ENCODE assay signal across 34 cellular contexts in genomic region chr2:2822143-2822542, GRCh38.
DNase-seq lines count a peak whose midpoint lies in the region; ATAC-seq, FAIRE-seq and TF ChIP-seq lines count a peak whose summit lies in the region.
"Had no signal": no experiment of that assay in that cellular context is flagged by ENCODE, and none has a peak within 500 bp of the region (broad histone marks: within the 10 kb centered on the region; RNA-seq: fewer than 3 reads in every experiment).

No MANE protein-coding gene starts in this region.

- H3K4me1 ChIP-seq in HepG2 (ENCODE audit: insufficient read depth, low read length) (no peaks in the 10 kb centered on the region), right lobe of liver (no peaks in the 10 kb centered on the region), A549 (no peaks in the 10 kb centered on the region), IMR-90 (ENCODE audit: control insufficient read depth, insufficient read depth, low read length) (no peaks in the 10 kb centered on the region), K562 (replicated peaks in 1 of 2; ENCODE audit: control insufficient read depth in 2 of 2, insufficient read depth in 2 of 2, low read length in 2 of 2) (no peaks in the 10 kb centered on the region)
- H3K4me1 ChIP-seq: BE2C, Caco-2 had no signal

- 7% methylated on average over 1 of the region's 1 CpG for WGBS in HepG2 (ENCODE audit: low lambda C conversion rate)
- 58% methylated on average over 1 of the region's 1 CpG for WGBS in right lobe of liver (ENCODE audit: insufficient coverage, low coverage, low lambda C conversion rate, missing lambda C conversion rate)
- 2% methylated on average over 1 of the region's 1 CpG for WGBS in A549 (ENCODE audit: missing lambda C conversion rate)
- whole genome bisulfite sequencing in IMR-90 (ENCODE audit: extremely low coverage in 2 of 2, insufficient read length in 1 of 2), 2 experiments, result no CpG with 5 or more reads among the region's 1 CpG
- WGBS in K562 (ENCODE audit: insufficient coverage, low coverage, missing lambda C conversion rate), result 0% methylated on average over 1 of the region's 1 CpG

- H3K27ac ChIP-seq in HepG2 (ENCODE audit: extremely low read length, insufficient read depth, low read length), result no peak overlapping the region
- no peak overlapping the region for H3K27ac ChIP-seq in right lobe of liver
- no peak overlapping the region for H3K27ac ChIP-seq in A549
- no peak overlapping the region for H3K27ac ChIP-seq in IMR-90 (ENCODE audit: insufficient read depth, low read length)
- H3K27ac ChIP-seq in K562 (ENCODE audit: extremely low read depth, low read depth, low read length), result no peak overlapping the region
- H3K27ac ChIP-seq: 22Rv1; BLaER1; BLaER1 treated with 17β-estradiol and CSF1 and Interleukin-3, amounts not matched to agents 10 nM and 100 nM; C4-2B had no signal

- H3K9me1 ChIP-seq in IMR-90 (ENCODE audit: insufficient read depth, low read length) (no peaks in the 10 kb centered on the region), K562 (ENCODE audit: control insufficient read depth, insufficient read depth, low read length) (no peaks in the 10 kb centered on the region)

- no peak overlapping the region for H2AK9ac ChIP-seq in IMR-90 (replicated peaks; ENCODE audit: low read depth, low read length, poor library complexity)

- H4K20me1 ChIP-seq in HepG2 (ENCODE audit: insufficient read depth, low read length) (no peaks in the 10 kb centered on the region), IMR-90 (ENCODE audit: insufficient read depth, low read length) (no peaks in the 10 kb centered on the region), K562 (replicated peaks; ENCODE audit: control insufficient read depth, insufficient read depth, low read length) (no peaks in the 10 kb centered on the region)
- H4K20me1 ChIP-seq: BLaER1; BLaER1 treated with 17β-estradiol and CSF1 and Interleukin-3, amounts not matched to agents 10 nM and 100 nM had no signal

- H3K56ac ChIP-seq in IMR-90 (ENCODE audit: extremely low read depth, insufficient read depth, low read length), result no peak overlapping the region

- intact Hi-C loops in HepG2 (cut with micrococcal nuclease; ENCODE audit: unreplicated experiment), result no loop called here
- intact Hi-C loops in right lobe of liver (cut with DNase I), result no loop called here
- intact Hi-C loops in IMR-90 (cut with micrococcal nuclease), result no loop called here
- intact Hi-C loops in K562 (cut with micrococcal nuclease), result no loop called here

- TF ChIP-seq EP300 in HepG2 (IDR thresholded peaks at IDR 0.05; ENCODE audit: low read depth in 2 of 2, low read length in 2 of 2) (no peak), HepG2 (CRISPR knock-in tag; IDR thresholded peaks at IDR 0.05; ENCODE audit: borderline replicate concordance) (no peak), A549 (IDR thresholded peaks at IDR 0.05) (no peak), K562 (IDR thresholded peaks at IDR 0.05; ENCODE audit: low read length) (no peak)

- H3K4ac ChIP-seq in IMR-90 (ENCODE audit: low read depth, low read length), result no peak overlapping the region

- DNase-seq in HepG2 (ENCODE audit: low spot score) (no peak), right lobe of liver (no peak), A549 (ENCODE audit: low read depth in 1 of 2, low spot score in 1 of 2) (no peak), IMR-90 (no peak), K562 (ENCODE audit: extremely low read depth in 1 of 4, low spot score in 3 of 4) (no peak), HuH-7.5 (ENCODE audit: low spot score) (no peak), NCI-H2227 treated with DMSO at 0.1 percent for 48 hours (lab: John Stamatoyannopoulos, UW) (no peak)
- DNase-seq in stimulated activated CD4-positive, alpha-beta T cell treated with anti-CD3 and anti-CD28 coated beads, Interleukin-1b, Interleukin-23, amount 100 ng/mL, for 48 hours, result no peak
- DNase-seq: 8988T; ACHN; AML-193; BE2C; C1 segment of cervical spinal cord; Caco-2; Calu3; CD4-positive, alpha-beta memory T cell; CD4-positive, alpha-beta T cell; CD4-positive, CD25-positive, alpha-beta regulatory T cell; CD8-positive, alpha-beta memory T cell; CD8-positive, alpha-beta T cell; COR-L47; DMS 273 treated with DMSO at 0.1 percent for 48 hours; DMS153; DMS53; DMS79; DMS79 treated with DMSO at 0.1 percent for 48 hours; DND-41; EL had no signal

- no peaks in the 10 kb centered on the region for H3K79me2 ChIP-seq in HepG2 (ENCODE audit: insufficient read depth, low read length)
- H3K79me2 ChIP-seq in K562 (ENCODE audit: control insufficient read depth, insufficient read depth, low read length), result no peaks in the 10 kb centered on the region

- BruUV-seq in HepG2 (replicated peaks; lab: Mats Ljungman, UMichigan), result no TSS peak
- BruUV-seq in IMR-90 (replicated peaks; lab: Mats Ljungman, UMichigan), result no TSS peak
- BruUV-seq in K562 (replicated peaks; lab: Mats Ljungman, UMichigan), result no TSS peak

- H3K36me3 ChIP-seq in HepG2 (replicated peaks in 1 of 2; ENCODE audit: control insufficient read depth in 1 of 2, insufficient read depth in 2 of 2, low read length in 2 of 2), result no peaks in the 10 kb centered on the region
- no peaks in the 10 kb centered on the region for H3K36me3 ChIP-seq in right lobe of liver
- no peaks in the 10 kb centered on the region for H3K36me3 ChIP-seq in IMR-90 (ENCODE audit: control insufficient read depth, insufficient read depth, low read length)
- H3K36me3 ChIP-seq in K562 (ENCODE audit: control insufficient read depth, insufficient read depth, low read length), result no peaks in the 10 kb centered on the region
- H3K36me3 ChIP-seq: BE2C; BLaER1; BLaER1 treated with 17β-estradiol and CSF1 and Interleukin-3, amounts not matched to agents 10 nM and 100 nM had no signal

- no peak overlapping the region for H2BK120ac ChIP-seq in IMR-90 (ENCODE audit: low read depth, low read length)

- no peak overlapping the region for H4K5ac ChIP-seq in IMR-90 (ENCODE audit: low read depth, low read length)

- H3K9me3 ChIP-seq in HepG2 (ENCODE audit: low read length), result peaks cover 7% of the 10 kb centered on the region
- H3K9me3 ChIP-seq in right lobe of liver, result no peaks in the 10 kb centered on the region
- peaks cover 7% of the 10 kb centered on the region; the same call in 2 of the 3 replicates for H3K9me3 ChIP-seq in A549
- peaks cover 23% of the 10 kb centered on the region for H3K9me3 ChIP-seq in IMR-90 (ENCODE audit: control insufficient read depth, insufficient read depth, low read length)
- H3K9me3 ChIP-seq in K562 (replicated peaks; ENCODE audit: control insufficient read depth, insufficient read depth, low read depth, low read length), result no peaks in the 10 kb centered on the region
- H3K9me3 ChIP-seq: BE2C had no signal

- no peak overlapping the region for H2BK20ac ChIP-seq in IMR-90 (ENCODE audit: low read depth, low read length)

- no peak overlapping the region for H4K91ac ChIP-seq in IMR-90 (ENCODE audit: insufficient read depth, low read depth, low read length)

- no peak overlapping the region for H2BK5ac ChIP-seq in IMR-90 (ENCODE audit: low read depth, low read length, poor library complexity, severe bottlenecking)

- dilution Hi-C loops in IMR-90 (cut with HindIII; ENCODE audit: low sequenced_read_pairs, unreplicated experiment), result no loop called here

- H3K18ac ChIP-seq in IMR-90 (ENCODE audit: low read depth, low read length), result no peak overlapping the region

- H3K79me1 ChIP-seq in IMR-90 (ENCODE audit: low read depth in 1 of 2, low read length in 2 of 2), result no peaks in the 10 kb centered on the region

- H4K8ac ChIP-seq in IMR-90 (ENCODE audit: low read depth in 2 of 2, low read length in 2 of 2), result no peak overlapping the region

- ATAC-seq in HepG2 (no peak), right lobe of liver (no peak), A549 (no peak), IMR-90 (ENCODE audit: low read depth) (no peak), K562 (no peak)
- ATAC-seq: CD8-positive, alpha-beta T cell had no signal

- FAIRE-seq in HepG2 (lab: Jason Lieb, UNC), result no peak
- no peak for FAIRE-seq in A549 (lab: Jason Lieb, UNC)
- FAIRE-seq in K562 (lab: Jason Lieb, UNC), result no peak
- FAIRE-seq: A204.1, D721Med had no signal

- CTCF ChIA-PET in HepG2 (lab: Yijun Ruan, JAX; ENCODE audit: low intra/inter-chr PET ratio, low total read pairs) (no interaction called here), A549 (lab: Yijun Ruan, JAX) (interaction anchor here (0.6 kb wide), 1 partner anchor 17 kb away, joined by 3 read pairs; no protein-coding TSS in a partner anchor), IMR-90 (lab: Yijun Ruan, JAX) (no interaction called here), K562 (lab: Yijun Ruan, JAX; ENCODE audit: low intra/inter-chr PET ratio) (no interaction called here)

- no peak for TF ChIP-seq POLR2A in HepG2 (IDR thresholded peaks at IDR 0.05; ENCODE audit: insufficient read depth in 1 of 2, low read depth in 2 of 2, low read length in 2 of 2)
- TF ChIP-seq POLR2A in right lobe of liver (IDR thresholded peaks at IDR 0.05), result no peak
- no peak for TF ChIP-seq POLR2A in A549 (IDR thresholded peaks at IDR 0.05; ENCODE audit: low read length)
- TF ChIP-seq POLR2A in IMR-90 (IDR thresholded peaks at IDR 0.05; ENCODE audit: low read depth, low read length), result no peak
- TF ChIP-seq POLR2A in K562 (conservative IDR thresholded peaks at IDR 0.05), result no peak

- H2AFZ ChIP-seq in HepG2 (ENCODE audit: low read length) (no peak overlapping the region), IMR-90 (replicated peaks; ENCODE audit: low read length, poor library complexity) (no peak overlapping the region), K562 (ENCODE audit: low read depth, low read length) (no peak overlapping the region)

- no peak overlapping the region for H3K14ac ChIP-seq in IMR-90 (replicated peaks; ENCODE audit: low read depth, low read length)

- in situ Hi-C loops in HepG2 (cut with HindIII; ENCODE audit: extremely low pct_ligation_motif_present, low pct_unique_long_range_greater_than_20kb), result no loop called here
- in situ Hi-C loops in IMR-90 (cut with MboI; ENCODE audit: low sequenced_read_pairs), result no loop called here
- in situ Hi-C loops in K562 (cut with MboI), result no loop called here

- H3K9ac ChIP-seq in HepG2 (ENCODE audit: insufficient read depth, low read depth, low read length), result no peak overlapping the region
- no peak overlapping the region for H3K9ac ChIP-seq in IMR-90 (ENCODE audit: low read depth, low read length)
- H3K9ac ChIP-seq in K562 (ENCODE audit: insufficient read depth in 1 of 2, low read depth in 2 of 2, low read length in 2 of 2), result no peak overlapping the region
- H3K9ac ChIP-seq: BLaER1; BLaER1 treated with 17β-estradiol and CSF1 and Interleukin-3, amounts not matched to agents 10 nM and 100 nM had no signal

- H2BK15ac ChIP-seq in IMR-90 (ENCODE audit: low read depth, low read length), result no peak overlapping the region

- no peak for TF ChIP-seq RAD21 in HepG2 (CRISPR knock-in tag; IDR thresholded peaks at IDR 0.05)
- TF ChIP-seq RAD21 in A549 (conservative IDR thresholded peaks at IDR 0.05 in 1 of 2, IDR thresholded peaks at IDR 0.05 in 1 of 2), result no peak
- TF ChIP-seq RAD21 in IMR-90 (IDR thresholded peaks at IDR 0.05; ENCODE audit: low read length), result no peak
- no peak for TF ChIP-seq RAD21 in K562 (CRISPR knock-in tag; conservative IDR thresholded peaks at IDR 0.05 in 1 of 2, IDR thresholded peaks at IDR 0.05 in 1 of 2)

- H3K27me3 ChIP-seq in HepG2 (ENCODE audit: control insufficient read depth in 1 of 2, insufficient read depth in 2 of 2, low read length in 2 of 2), result peaks cover 0 to 6% of the 10 kb centered on the region in 2 experiments; a peak in 2 of 5 replicates
- no peaks in the 10 kb centered on the region for H3K27me3 ChIP-seq in right lobe of liver
- H3K27me3 ChIP-seq in IMR-90 (ENCODE audit: control insufficient read depth, insufficient read depth, low read length), result no peaks in the 10 kb centered on the region
- H3K27me3 ChIP-seq in K562 (ENCODE audit: control insufficient read depth in 2 of 2, insufficient read depth in 2 of 2, low read length in 2 of 2), result peaks cover 0 to 22% of the 10 kb centered on the region in 2 experiments; a peak in 1 of 5 replicates
- H3K27me3 ChIP-seq: BE2C; BLaER1; BLaER1 treated with 17β-estradiol and CSF1 and Interleukin-3, amounts not matched to agents 10 nM and 100 nM had no signal

- no peak overlapping the region for H3K4me3 ChIP-seq in HepG2 (replicated peaks in 1 of 3; ENCODE audit: insufficient read depth in 1 of 3, low read depth in 2 of 3, low read length in 3 of 3)
- H3K4me3 ChIP-seq in right lobe of liver, result no peak overlapping the region
- no peak overlapping the region for H3K4me3 ChIP-seq in A549
- H3K4me3 ChIP-seq in IMR-90 (ENCODE audit: insufficient read depth, low read depth, low read length), result no peak overlapping the region
- no peak overlapping the region for H3K4me3 ChIP-seq in K562
- H3K4me3 ChIP-seq: BLaER1; BLaER1 treated with 17β-estradiol and CSF1 and Interleukin-3, amounts not matched to agents 10 nM and 100 nM had no signal

- POLR2A ChIA-PET in HepG2 (lab: Yijun Ruan, JAX) (no interaction called here), A549 (lab: Yijun Ruan, JAX) (no interaction called here), IMR-90 (lab: Charles Lee; ENCODE audit: unreplicated experiment) (no interaction called here), K562 (lab: Yijun Ruan, JAX) (no interaction called here)

- no peak overlapping the region for H2AK5ac ChIP-seq in IMR-90 (ENCODE audit: low read depth, low read length)

- H3K23ac ChIP-seq in IMR-90 (ENCODE audit: low read depth, low read length), result no peak overlapping the region

- no peak overlapping the region for H3K4me2 ChIP-seq in HepG2 (ENCODE audit: low read depth, low read length)
- H3K4me2 ChIP-seq in A549, result no peak overlapping the region
- no peak overlapping the region for H3K4me2 ChIP-seq in IMR-90 (ENCODE audit: low read depth, low read length)
- H3K4me2 ChIP-seq in K562 (ENCODE audit: insufficient read depth, low read length), result no peak overlapping the region
- H3K4me2 ChIP-seq: BLaER1; BLaER1 treated with 17β-estradiol and CSF1 and Interleukin-3, amounts not matched to agents 10 nM and 100 nM had no signal

- TF ChIP-seq CTCF in HepG2 (CRISPR knock-in tag; IDR thresholded peaks at IDR 0.05) (no peak), right lobe of liver (IDR thresholded peaks at IDR 0.05) (no peak), A549 (IDR thresholded peaks at IDR 0.05) (no peak), IMR-90 (conservative IDR thresholded peaks at IDR 0.05; ENCODE audit: low read depth, low read length) (no peak), K562 (IDR thresholded peaks at IDR 0.05 in 2 of 3, conservative IDR thresholded peaks at IDR 0.05 in 1 of 3; ENCODE audit: insufficient read depth in 2 of 3, low read depth in 1 of 3, low read length in 3 of 3) (no peak)

Comparison
In these comparisons a context has a peak if more than half of its experiments do, and no peak if none do; other contexts are left out.
1. Of the 241 proteins assayed by ChIP-seq in both HepG2 and K562: peak only in HepG2: MAFF; only in K562: MAFG; in both: none; in neither: 238; mixed calls (peak in some experiments, not most) for 1.